In the genomic region with DNA sequence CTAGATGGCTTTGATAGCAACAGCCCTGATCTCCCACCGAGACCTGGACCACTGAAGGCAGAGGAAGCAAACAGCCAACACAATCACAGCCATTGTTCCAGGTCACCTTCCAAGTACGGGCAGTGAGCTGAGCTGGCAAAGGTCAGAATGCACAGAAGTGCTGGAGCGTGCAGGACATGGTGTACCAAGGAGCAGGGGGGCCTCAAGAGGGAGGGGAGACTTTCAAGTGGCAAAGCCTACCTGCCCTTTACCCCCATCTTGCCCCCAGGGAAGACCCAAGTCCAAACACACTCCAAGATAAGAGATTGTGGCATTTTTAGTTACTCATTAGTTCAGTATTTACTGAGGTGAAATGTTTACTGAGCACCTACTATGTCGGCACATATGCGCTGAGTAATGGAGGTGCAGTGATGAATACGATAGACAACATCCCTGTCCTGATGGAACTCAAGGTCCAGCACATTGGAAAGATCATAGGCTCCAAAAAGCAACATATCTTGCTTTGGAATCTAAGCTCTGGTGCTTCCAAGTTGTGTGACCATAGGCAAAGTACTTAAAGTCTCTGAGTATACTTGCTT, we compare ENCODE assay signal across 22 cellular contexts.
"Had no signal": no experiment of that assay in that cellular context is flagged by ENCODE, and none has a peak within 500 bp of the region (broad histone marks: within the 10 kb centered on the region; RNA-seq: fewer than 3 reads in every experiment).

No MANE protein-coding gene starts in this region.

- H3K4me1 ChIP-seq: ascending aorta, Peyer's patch, SJSA1 had no signal

- H3K36me3 Mint-ChIP-seq: activated naive CD4-positive, alpha-beta T cell treated with anti-CD3 and anti-CD28 coated beads, Interleukin-2, amount 50 U/mL, for 72 hours; brain had no signal

- H3K4me1 Mint-ChIP-seq: activated naive CD8-positive, alpha-beta T cell treated with anti-CD3 and anti-CD28 coated beads, Interleukin-2, amount 50 U/mL, for 24 hours; central memory CD8-positive, alpha-beta T cell had no signal

- DNase-seq: activated CD4-positive, alpha-beta T cell treated with anti-CD3 and anti-CD28 coated beads for 4 hours; activated CD8-positive, alpha-beta T cell treated with anti-CD3 and anti-CD28 coated beads for 36 hours; activated effector memory CD4-positive, alpha-beta T cell treated with Interleukin-2 at 50 U/mL for 16 hours; activated naive CD4-positive, alpha-beta T cell; activated naive CD8-positive, alpha-beta T cell treated with anti-CD3 and anti-CD28 coated beads, Interleukin-2, amount 50 U/mL, for 24 hours; activated T-cell treated with anti-CD3 and anti-CD28 coated beads, Interleukin-2, amount 50 U/mL, for 24 hours; amniotic stem cell; NCI-H1048; NCI-H1930; NCI-H226; NCI-H526 treated with DMSO at 0.1 percent for 48 hours; Peyer's patch; Right ventricle myocardium superior; SW 1271 had no signal

- H3K9me3 ChIP-seq: ascending aorta, Peyer's patch, SJSA1 had no signal

- ATAC-seq: activated CD4-positive, CD25-positive, alpha-beta regulatory T cell treated with anti-CD3 and anti-CD28 coated beads, Interleukin-2, amount 50 U/mL, for 24 hours; activated CD8-positive, alpha-beta T cell treated with anti-CD3 and anti-CD28 coated beads for 36 hours; activated naive CD8-positive, alpha-beta T cell treated with anti-CD3 and anti-CD28 coated beads, Interleukin-2, amount 50 U/mL, for 24 hours had no signal

- H3K27ac Mint-ChIP-seq: activated CD8-positive, alpha-beta T cell treated with anti-CD3 and anti-CD28 coated beads for 36 hours; activated naive CD4-positive, alpha-beta T cell treated with anti-CD3 and anti-CD28 coated beads, Interleukin-2, amount 50 U/mL, for 72 hours; activated naive CD8-positive, alpha-beta T cell treated with anti-CD3 and anti-CD28 coated beads, Interleukin-2, amount 50 U/mL, for 24 hours; activated T-cell treated with anti-CD3 and anti-CD28 coated beads, Interleukin-2, amount 50 U/mL, for 24 hours; activated T-helper 1 cell treated with anti-CD3 and anti-CD28 coated beads, Interleukin-12 subunit alpha, Interleukin-12 subunit beta, Interleukin-2, Interleukin-4 antibody, amounts not matched to agents 30 ng/mL and 10 ng/mL and 1 ng/mL, durations not matched to agents 14 hours and 24 hours and 36 hours; brain had no signal

- H3K27ac ChIP-seq: ascending aorta, Peyer's patch, RWPE1, SJSA1 had no signal

- H3K4me3 ChIP-seq: ascending aorta, Peyer's patch, SJSA1 had no signal

- H3K27me3 ChIP-seq: ascending aorta, Peyer's patch, SJSA1 had no signal

- H3K4me3 Mint-ChIP-seq: activated CD8-positive, alpha-beta T cell treated with anti-CD3 and anti-CD28 coated beads for 36 hours; activated naive CD8-positive, alpha-beta T cell treated with anti-CD3 and anti-CD28 coated beads, Interleukin-2, amount 50 U/mL, for 24 hours; activated T-cell treated with anti-CD3 and anti-CD28 coated beads, Interleukin-2, amount 50 U/mL, for 24 hours; activated T-helper 1 cell treated with anti-CD3 and anti-CD28 coated beads, Interleukin-12 subunit alpha, Interleukin-12 subunit beta, Interleukin-2, Interleukin-4 antibody, amounts not matched to agents 30 ng/mL and 10 ng/mL and 1 ng/mL, durations not matched to agents 14 hours and 24 hours and 36 hours; brain; central memory CD8-positive, alpha-beta T cell had no signal

- H3K9me3 Mint-ChIP-seq: activated CD8-positive, alpha-beta T cell treated with anti-CD3 and anti-CD28 coated beads for 36 hours; activated naive CD4-positive, alpha-beta T cell treated with anti-CD3 and anti-CD28 coated beads, Interleukin-2, amount 50 U/mL, for 72 hours; activated naive CD8-positive, alpha-beta T cell treated with anti-CD3 and anti-CD28 coated beads, Interleukin-2, amount 50 U/mL, for 24 hours; activated T-cell treated with anti-CD3 and anti-CD28 coated beads, Interleukin-2, amount 50 U/mL, for 24 hours; activated T-helper 1 cell treated with anti-CD3 and anti-CD28 coated beads, Interleukin-12 subunit alpha, Interleukin-12 subunit beta, Interleukin-2, Interleukin-4 antibody, amounts not matched to agents 30 ng/mL and 10 ng/mL and 1 ng/mL, durations not matched to agents 14 hours and 24 hours and 36 hours; brain; central memory CD8-positive, alpha-beta T cell had no signal

- H3K36me3 ChIP-seq: ascending aorta, Peyer's patch, SJSA1 had no signal
